In the genomic region with DNA sequence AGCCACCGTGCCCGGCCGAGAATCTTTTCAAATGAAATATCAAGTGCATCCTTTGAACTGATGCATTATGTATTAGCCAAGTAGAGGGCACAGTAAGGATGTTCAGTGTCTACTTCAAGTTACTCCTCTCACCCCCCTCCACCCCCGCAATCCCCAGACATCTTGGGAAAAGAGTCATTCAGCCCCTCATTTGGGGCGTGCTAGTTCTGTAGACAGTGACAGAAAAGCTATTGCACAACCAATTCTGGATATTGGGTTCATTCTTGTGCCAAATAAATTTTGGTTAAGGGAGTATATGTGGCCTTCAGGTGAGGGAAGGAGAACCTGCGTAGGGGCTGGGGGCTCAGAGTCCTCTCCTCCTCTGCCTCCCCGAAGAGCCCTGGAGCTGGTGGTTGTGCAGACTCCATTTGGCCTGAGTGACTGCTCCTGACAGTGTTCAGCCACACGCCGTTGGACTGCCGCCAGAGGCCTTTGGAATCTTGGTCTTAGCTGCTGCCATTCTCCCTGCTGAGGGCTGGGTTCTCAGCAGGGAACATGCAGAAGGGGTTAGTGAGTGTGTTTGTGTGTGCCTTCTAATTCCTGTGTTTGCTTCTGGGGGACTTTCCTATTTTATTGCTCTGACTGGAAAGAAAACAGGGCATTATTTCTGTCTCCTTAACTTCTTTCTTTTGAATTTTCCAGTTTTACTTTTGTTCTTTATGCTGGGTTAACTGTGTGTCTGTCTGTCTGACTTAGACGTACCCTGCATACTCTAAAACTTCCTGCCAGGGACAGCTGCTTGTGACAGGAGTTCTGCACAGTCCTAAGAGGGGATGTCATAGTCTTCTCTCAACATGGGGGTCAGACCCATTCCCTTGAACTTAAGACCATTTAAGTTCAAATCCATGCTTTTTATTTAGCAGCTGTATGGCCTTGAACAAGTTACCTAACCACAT, we compare ENCODE assay signal across 1 cellular context.
TF ChIP-seq lines count a peak whose summit lies in the region.

No MANE protein-coding gene starts in this region.

TF ChIP-seq in HEK293, 187 proteins besides CTCF, POLR2A, EP300 and RAD21 (continued from another document):
- TF ChIP-seq, protein P1, sequence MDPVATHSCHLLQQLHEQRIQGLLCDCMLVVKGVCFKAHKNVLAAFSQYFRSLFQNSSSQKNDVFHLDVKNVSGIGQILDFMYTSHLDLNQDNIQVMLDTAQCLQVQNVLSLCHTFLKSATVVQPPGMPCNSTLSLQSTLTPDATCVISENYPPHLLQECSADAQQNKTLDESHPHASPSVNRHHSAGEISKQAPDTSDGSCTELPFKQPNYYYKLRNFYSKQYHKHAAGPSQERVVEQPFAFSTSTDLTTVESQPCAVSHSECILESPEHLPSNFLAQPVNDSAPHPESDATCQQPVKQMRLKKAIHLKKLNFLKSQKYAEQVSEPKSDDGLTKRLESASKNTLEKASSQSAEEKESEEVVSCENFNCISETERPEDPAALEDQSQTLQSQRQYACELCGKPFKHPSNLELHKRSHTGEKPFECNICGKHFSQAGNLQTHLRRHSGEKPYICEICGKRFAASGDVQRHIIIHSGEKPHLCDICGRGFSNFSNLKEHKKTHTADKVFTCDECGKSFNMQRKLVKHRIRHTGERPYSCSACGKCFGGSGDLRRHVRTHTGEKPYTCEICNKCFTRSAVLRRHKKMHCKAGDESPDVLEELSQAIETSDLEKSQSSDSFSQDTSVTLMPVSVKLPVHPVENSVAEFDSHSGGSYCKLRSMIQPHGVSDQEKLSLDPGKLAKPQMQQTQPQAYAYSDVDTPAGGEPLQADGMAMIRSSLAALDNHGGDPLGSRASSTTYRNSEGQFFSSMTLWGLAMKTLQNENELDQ (tag by site-specific recombination; IDR thresholded peaks at IDR 0.05; ENCODE audit: low read depth): no peak
- TF ChIP-seq ZNF785 (tag by site-specific recombination; IDR thresholded peaks at IDR 0.05) (no peak), GLI4 (tag by site-specific recombination; IDR thresholded peaks at IDR 0.05) (no peak), ZNF214 (tag by site-specific recombination; IDR thresholded peaks at IDR 0.05; ENCODE audit: borderline replicate concordance) (no peak), KLF9 (tag by site-specific recombination; IDR thresholded peaks at IDR 0.05; ENCODE audit: low read depth) (no peak), ZNF501 (tag by site-specific recombination; IDR thresholded peaks at IDR 0.05) (no peak), RBAK (tag by site-specific recombination; IDR thresholded peaks at IDR 0.05) (no peak), YY1 (tag by site-specific recombination; IDR thresholded peaks at IDR 0.05) (no peak), ZFP69B (tag by site-specific recombination; IDR thresholded peaks at IDR 0.05) (no peak), ZNF292 (tag by site-specific recombination; IDR thresholded peaks at IDR 0.05; ENCODE audit: borderline replicate concordance, low read depth) (no peak), ZNF138 (tag by site-specific recombination; IDR thresholded peaks at IDR 0.05; ENCODE audit: borderline replicate concordance) (no peak), ZNF404 (tag by site-specific recombination; IDR thresholded peaks at IDR 0.05) (no peak), ZNF174 (tag by site-specific recombination; IDR thresholded peaks at IDR 0.05) (no peak)
- TF ChIP-seq, protein P2, sequence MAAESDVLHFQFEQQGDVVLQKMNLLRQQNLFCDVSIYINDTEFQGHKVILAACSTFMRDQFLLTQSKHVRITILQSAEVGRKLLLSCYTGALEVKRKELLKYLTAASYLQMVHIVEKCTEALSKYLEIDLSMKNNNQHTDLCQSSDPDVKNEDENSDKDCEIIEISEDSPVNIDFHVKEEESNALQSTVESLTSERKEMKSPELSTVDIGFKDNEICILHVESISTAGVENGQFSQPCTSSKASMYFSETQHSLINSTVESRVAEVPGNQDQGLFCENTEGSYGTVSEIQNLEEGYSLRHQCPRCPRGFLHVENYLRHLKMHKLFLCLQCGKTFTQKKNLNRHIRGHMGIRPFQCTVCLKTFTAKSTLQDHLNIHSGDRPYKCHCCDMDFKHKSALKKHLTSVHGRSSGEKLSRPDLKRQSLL (tag by site-specific recombination; IDR thresholded peaks at IDR 0.05): no peak
- TF ChIP-seq, protein P3, sequence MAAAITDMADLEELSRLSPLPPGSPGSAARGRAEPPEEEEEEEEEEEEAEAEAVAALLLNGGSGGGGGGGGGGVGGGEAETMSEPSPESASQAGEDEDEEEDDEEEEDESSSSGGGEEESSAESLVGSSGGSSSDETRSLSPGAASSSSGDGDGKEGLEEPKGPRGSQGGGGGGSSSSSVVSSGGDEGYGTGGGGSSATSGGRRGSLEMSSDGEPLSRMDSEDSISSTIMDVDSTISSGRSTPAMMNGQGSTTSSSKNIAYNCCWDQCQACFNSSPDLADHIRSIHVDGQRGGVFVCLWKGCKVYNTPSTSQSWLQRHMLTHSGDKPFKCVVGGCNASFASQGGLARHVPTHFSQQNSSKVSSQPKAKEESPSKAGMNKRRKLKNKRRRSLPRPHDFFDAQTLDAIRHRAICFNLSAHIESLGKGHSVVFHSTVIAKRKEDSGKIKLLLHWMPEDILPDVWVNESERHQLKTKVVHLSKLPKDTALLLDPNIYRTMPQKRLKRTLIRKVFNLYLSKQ (tag by site-specific recombination; IDR thresholded peaks at IDR 0.05; ENCODE audit: borderline replicate concordance): no peak
- TF ChIP-seq, protein P4, sequence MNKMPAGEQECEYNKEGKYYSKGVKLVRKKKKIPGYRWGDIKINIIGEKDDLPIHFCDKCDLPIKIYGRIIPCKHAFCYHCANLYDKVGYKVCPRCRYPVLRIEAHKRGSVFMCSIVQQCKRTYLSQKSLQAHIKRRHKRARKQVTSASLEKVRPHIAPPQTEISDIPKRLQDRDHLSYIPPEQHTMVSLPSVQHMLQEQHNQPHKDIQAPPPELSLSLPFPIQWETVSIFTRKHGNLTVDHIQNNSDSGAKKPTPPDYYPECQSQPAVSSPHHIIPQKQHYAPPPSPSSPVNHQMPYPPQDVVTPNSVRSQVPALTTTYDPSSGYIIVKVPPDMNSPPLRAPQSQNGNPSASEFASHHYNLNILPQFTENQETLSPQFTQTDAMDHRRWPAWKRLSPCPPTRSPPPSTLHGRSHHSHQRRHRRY (tag by site-specific recombination; IDR thresholded peaks at IDR 0.05): no peak
- TF ChIP-seq, protein P5, sequence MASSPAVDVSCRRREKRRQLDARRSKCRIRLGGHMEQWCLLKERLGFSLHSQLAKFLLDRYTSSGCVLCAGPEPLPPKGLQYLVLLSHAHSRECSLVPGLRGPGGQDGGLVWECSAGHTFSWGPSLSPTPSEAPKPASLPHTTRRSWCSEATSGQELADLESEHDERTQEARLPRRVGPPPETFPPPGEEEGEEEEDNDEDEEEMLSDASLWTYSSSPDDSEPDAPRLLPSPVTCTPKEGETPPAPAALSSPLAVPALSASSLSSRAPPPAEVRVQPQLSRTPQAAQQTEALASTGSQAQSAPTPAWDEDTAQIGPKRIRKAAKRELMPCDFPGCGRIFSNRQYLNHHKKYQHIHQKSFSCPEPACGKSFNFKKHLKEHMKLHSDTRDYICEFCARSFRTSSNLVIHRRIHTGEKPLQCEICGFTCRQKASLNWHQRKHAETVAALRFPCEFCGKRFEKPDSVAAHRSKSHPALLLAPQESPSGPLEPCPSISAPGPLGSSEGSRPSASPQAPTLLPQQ (tag by site-specific recombination; IDR thresholded peaks at IDR 0.05): no peak
TF ChIP-seq in HEK293: peak in this region for 26.
